11 cellular contexts compared by ENCODE assay signal in genomic region chr17:29682054-29682453, GRCh38. TPM values are rescaled to one million over a fixed set of nuclear protein-coding genes. Genes with fewer than 3 reads are reported as not detected.
DNase-seq lines count a peak whose midpoint lies in the region; ATAC-seq and TF ChIP-seq lines count a peak whose summit lies in the region.
"Had no signal": no experiment of that assay in that cellular context is flagged by ENCODE, and none has a peak within 500 bp of the region (broad histone marks: within the 10 kb centered on the region; RNA-seq: fewer than 3 reads in every experiment).

No MANE protein-coding gene starts in this region.

- no peak overlapping the region for H3K27ac Mint-ChIP-seq in activated CD4-positive, alpha-beta memory T cell treated with anti-CD3 and anti-CD28 coated beads for 36 hours

- TF ChIP-seq POLR2A in heart left ventricle (IDR thresholded peaks at IDR 0.05), result no peak

- H3K4me1 ChIP-seq in heart left ventricle (peaks cover 0 to 71% (median 41%) of the 10 kb centered on the region in 12 donors), urinary bladder (ENCODE audit: insufficient read depth) (no peaks in the 10 kb centered on the region)
- H3K4me1 ChIP-seq: colonic mucosa had no signal

- POLR2A ChIA-PET in activated CD4-positive, alpha-beta memory T cell treated with anti-CD3 and anti-CD28 coated beads for 36 hours (lab: Charles Lee), result interaction anchor here (0.6 to 1.2 kb wide), 2 partner anchors 10 to 12 kb away, joined by 3 read pairs; no protein-coding TSS in a partner anchor

- ATAC-seq in heart left ventricle, result peak in 3 of 4 donors; percentile 35 to 57 (median 44)
- ATAC-seq in Right ventricle myocardium inferior, result no peak
- ATAC-seq in left ventricle myocardium superior, result peak; percentile 12
- ATAC-seq in HG03571 (IDR thresholded peaks at IDR 0.05; ENCODE audit: unreplicated experiment), result no peak
- no peak for ATAC-seq in HG03565 (IDR thresholded peaks at IDR 0.05; ENCODE audit: unreplicated experiment)

- no peaks in the 10 kb centered on the region for H3K9me3 ChIP-seq in heart left ventricle
- H3K9me3 ChIP-seq: colonic mucosa had no signal

- peak overlapping the region; percentile 36 to 87 (median 65) for H3K27ac ChIP-seq in heart left ventricle
- H3K27ac ChIP-seq in urinary bladder (ENCODE audit: low read depth), result peak overlapping the region; percentile 23
- H3K27ac ChIP-seq: colonic mucosa had no signal

- DNase-seq in heart left ventricle (no peak), Right ventricle myocardium inferior (ENCODE audit: missing footprints) (no peak), SKM-1 (lab: John Stamatoyannopoulos, UW; ENCODE audit: unreplicated experiment) (peak; percentile 70), left ventricle myocardium superior (no peak)
- DNase-seq in activated CD4-positive, alpha-beta memory T cell treated with anti-CD3 and anti-CD28 coated beads for 36 hours, result no peak
- DNase-seq: colonic mucosa; NCI-H1436; stimulated activated CD4-positive, alpha-beta T cell treated with anti-CD3 and anti-CD28 coated beads, Interleukin-4, amount 100 ng/mL, for 4 hours had no signal

- intact Hi-C loops in heart left ventricle (cut with DNase I), result loop anchor here in 6 of 10 donors (5.0 to 10.0 kb wide), 7 partner anchors 40 to 95 kb away; no protein-coding TSS in a partner anchor
- intact Hi-C loops in Right ventricle myocardium inferior (cut with DNase I), result loop anchor here (5.0 kb wide), 1 partner anchor 80 kb away; no protein-coding TSS in a partner anchor
- intact Hi-C loops in left ventricle myocardium superior (cut with micrococcal nuclease), result no loop called here
- intact Hi-C loops in activated CD4-positive, alpha-beta memory T cell treated with anti-CD3 and anti-CD28 coated beads for 36 hours (cut with micrococcal nuclease), result no loop called here

- no peaks in the 10 kb centered on the region for H3K9me3 Mint-ChIP-seq in activated CD4-positive, alpha-beta memory T cell treated with anti-CD3 and anti-CD28 coated beads for 36 hours

- H3K36me3 ChIP-seq in heart left ventricle, result peaks cover 0 to 34% (median 3%) of the 10 kb centered on the region in 9 donors
- H3K36me3 ChIP-seq in urinary bladder (ENCODE audit: insufficient read depth), result no peaks in the 10 kb centered on the region
- H3K36me3 ChIP-seq: colonic mucosa had no signal

- 50 to 61% (median 59%) methylated on average over 2 of the region's 2 CpGs for WGBS in heart left ventricle, 4 donors
- 71% methylated on average over 2 of the region's 2 CpGs for WGBS in urinary bladder

- no peak overlapping the region for H3K4me3 Mint-ChIP-seq in activated CD4-positive, alpha-beta memory T cell treated with anti-CD3 and anti-CD28 coated beads for 36 hours

- peak in 2 of 12 donors; percentile 18 to 19 for TF ChIP-seq CTCF in heart left ventricle (IDR thresholded peaks at IDR 0.05)

- CTCF ChIA-PET in activated CD4-positive, alpha-beta memory T cell treated with anti-CD3 and anti-CD28 coated beads for 36 hours (lab: Charles Lee), result interaction anchor here (0.6 to 1.3 kb wide), 4 partner anchors 9 to 97 kb away, joined by 3 to 4 read pairs (median 3); no protein-coding TSS in a partner anchor

- no peaks in the 10 kb centered on the region for H3K27me3 ChIP-seq in heart left ventricle
- H3K27me3 ChIP-seq: colonic mucosa had no signal

- H3K27me3 Mint-ChIP-seq in activated CD4-positive, alpha-beta memory T cell treated with anti-CD3 and anti-CD28 coated beads for 36 hours, result no peaks in the 10 kb centered on the region

- H3K4me3 ChIP-seq in heart left ventricle (no peak overlapping the region), urinary bladder (ENCODE audit: low read depth, low read length) (no peak overlapping the region)
- H3K4me3 ChIP-seq: colonic mucosa had no signal

- peaks cover 19% of the 10 kb centered on the region for H3K4me1 Mint-ChIP-seq in activated CD4-positive, alpha-beta memory T cell treated with anti-CD3 and anti-CD28 coated beads for 36 hours (ENCODE audit: low read depth)

- peaks cover 19% of the 10 kb centered on the region for H3K36me3 Mint-ChIP-seq in activated CD4-positive, alpha-beta memory T cell treated with anti-CD3 and anti-CD28 coated beads for 36 hours

RNA-seq across cellular contexts. Expression of gene CORO6, which starts 59.3 kb away (rescaled TPM):
- total RNA-seq in heart left ventricle, result 100 to 1,000 TPM in 3 of 9 donors, 10 to 100 TPM in 6; 72.1 to 115 (median 95.5) TPM
- 10 to 100 TPM; 50.7 to 96.2 TPM for polyA plus RNA-seq in heart left ventricle
- total RNA-seq in Right ventricle myocardium inferior, result 93.2 TPM
- 104 TPM for total RNA-seq in left ventricle myocardium superior
- 5.2 TPM for total RNA-seq in urinary bladder
- 35.0 TPM for polyA plus RNA-seq in urinary bladder
- total RNA-seq in activated CD4-positive, alpha-beta memory T cell treated with anti-CD3 and anti-CD28 coated beads for 36 hours, result 10 to 100 TPM; 21.3 to 22.1 TPM

Comparison
In these comparisons a context has a peak if more than half of its experiments do, and no peak if none do; other contexts are left out.
1. ATAC-seq: peak in heart left ventricle (3 of 4) and left ventricle myocardium superior (single experiment); none in Right ventricle myocardium inferior (single experiment), HG03571 (single experiment) and HG03565 (single experiment).
2. intact Hi-C loops: an anchor here in heart left ventricle (5.0 to 10.0 kb wide) and Right ventricle myocardium inferior (5.0 kb wide); none called in left ventricle myocardium superior and activated CD4-positive, alpha-beta memory T cell treated with anti-CD3 and anti-CD28 coated beads for 36 hours.